In genomic region chr1:156657161-156657970, GRCh38 we compare ENCODE assay signal across 8 cellular contexts. TPM values are rescaled to one million over a fixed set of nuclear protein-coding genes. Genes with fewer than 3 reads are reported as not detected.
DNase-seq lines count a peak whose midpoint lies in the region; ATAC-seq and TF ChIP-seq lines count a peak whose summit lies in the region.

No MANE protein-coding gene starts in this region.

- H3K27ac ChIP-seq in CD8-positive, alpha-beta memory T cell (ENCODE audit: low read depth, low read length), result peak overlapping the region; percentile 14
- no peak overlapping the region for H3K27ac ChIP-seq in HUES48 (ENCODE audit: low read depth, low read length)
- no peak overlapping the region for H3K27ac ChIP-seq in RWPE2 (ENCODE audit: poor library complexity, severe bottlenecking)
- H3K27ac ChIP-seq in substantia nigra (ENCODE audit: low read depth, low read length, poor library complexity, severe bottlenecking), result peak overlapping the region; percentile 30

- peak overlapping the region; percentile 61 for H3K4me3 ChIP-seq in CD8-positive, alpha-beta memory T cell (ENCODE audit: low read length)
- H3K4me3 ChIP-seq in HUES48 (ENCODE audit: low read depth, low read length), result peak overlapping the region; percentile 58
- no peak overlapping the region for H3K4me3 ChIP-seq in RWPE2 (ENCODE audit: severe bottlenecking)

- peak; percentile 95 for TF ChIP-seq CTCF in RWPE2 (IDR thresholded peaks at IDR 0.05; ENCODE audit: poor library complexity, severe bottlenecking)
- TF ChIP-seq CTCF in glutamatergic neuron (IDR thresholded peaks at IDR 0.05; ENCODE audit: partially characterized antibody, unreplicated experiment), result peak; percentile 88
- peak in 2 of 3 donors; percentile 17 to 94 for TF ChIP-seq CTCF in omental fat pad (IDR thresholded peaks at IDR 0.05)

- H3K9ac ChIP-seq in HUES48 (ENCODE audit: low read depth, low read length), result no peak overlapping the region

- peaks cover 28% of the 10 kb centered on the region for H3K27me3 ChIP-seq in CD8-positive, alpha-beta memory T cell (ENCODE audit: insufficient read depth, low read length, poor library complexity, severe bottlenecking)
- peaks cover 52% of the 10 kb centered on the region for H3K27me3 ChIP-seq in HUES48 (ENCODE audit: control insufficient read depth, insufficient read depth, low read length)
- H3K27me3 ChIP-seq in RWPE2 (ENCODE audit: insufficient read depth, poor library complexity, severe bottlenecking), result peaks cover 17% of the 10 kb centered on the region

- H3K36me3 Mint-ChIP-seq in CD8-positive, alpha-beta memory T cell, result peaks cover 0 to 8% (median 2%) of the 10 kb centered on the region in 3 donors
- no peaks in the 10 kb centered on the region for H3K36me3 Mint-ChIP-seq in glutamatergic neuron (ENCODE audit: unreplicated experiment)

- H3K9me3 ChIP-seq in CD8-positive, alpha-beta memory T cell (ENCODE audit: low read length), result no peaks in the 10 kb centered on the region
- H3K9me3 ChIP-seq in HUES48 (ENCODE audit: control insufficient read depth, insufficient read depth, low read length), result no peaks in the 10 kb centered on the region
- H3K9me3 ChIP-seq in RWPE2 (ENCODE audit: severe bottlenecking), result no peaks in the 10 kb centered on the region

- peak overlapping the region in 5 of 8 donors; percentile 28 to 83 (median 70) for H3K27ac Mint-ChIP-seq in CD8-positive, alpha-beta memory T cell
- H3K27ac Mint-ChIP-seq in glutamatergic neuron (ENCODE audit: unreplicated experiment), result no peak overlapping the region

- H3K36me3 ChIP-seq in CD8-positive, alpha-beta memory T cell (ENCODE audit: insufficient read depth, low read length), result no peaks in the 10 kb centered on the region
- H3K36me3 ChIP-seq in HUES48 (ENCODE audit: control insufficient read depth, insufficient read depth, low read length), result no peaks in the 10 kb centered on the region
- H3K36me3 ChIP-seq in RWPE2 (ENCODE audit: low read depth), result no peaks in the 10 kb centered on the region

- H3K4me1 ChIP-seq in CD8-positive, alpha-beta memory T cell (ENCODE audit: insufficient read depth, low read length), result peaks cover 58% of the 10 kb centered on the region
- H3K4me1 ChIP-seq in HUES48 (ENCODE audit: control insufficient read depth, insufficient read depth, low read length) (peaks cover 34% of the 10 kb centered on the region), RWPE2 (ENCODE audit: insufficient read depth, poor library complexity, severe bottlenecking) (peaks cover 16% of the 10 kb centered on the region)

- CTCF ChIA-PET in CD8-positive, alpha-beta memory T cell (lab: Charles Lee), result interaction anchor here (0.9 to 7.6 kb wide), 11 partner anchors 8 to 271 kb away, joined by 3 to 93 read pairs (median 4); partner anchors contain the start of genes BCAN, CRABP2 and NES

- peaks cover 35 to 50% of the 10 kb centered on the region in 2 donors for H3K27me3 Mint-ChIP-seq in CD8-positive, alpha-beta memory T cell
- H3K27me3 Mint-ChIP-seq in glutamatergic neuron (ENCODE audit: unreplicated experiment), result peaks cover 20% of the 10 kb centered on the region

- H3K4me3 Mint-ChIP-seq in CD8-positive, alpha-beta memory T cell, result peak overlapping the region; percentile 28 to 92 (median 80)
- H3K4me3 Mint-ChIP-seq in glutamatergic neuron (ENCODE audit: unreplicated experiment), result peak overlapping the region; percentile 81

- POLR2A ChIA-PET in CD8-positive, alpha-beta memory T cell (lab: Charles Lee), result interaction anchor here (0.9 kb wide), 1 partner anchor 66 kb away, joined by 3 read pairs; the partner anchor contains the start of gene NAXE

- H3K4me1 Mint-ChIP-seq in CD8-positive, alpha-beta memory T cell, result peaks cover 35 to 60% (median 44%) of the 10 kb centered on the region in 3 donors
- peaks cover 52% of the 10 kb centered on the region for H3K4me1 Mint-ChIP-seq in glutamatergic neuron (ENCODE audit: low read depth, unreplicated experiment)

- H3K9me3 Mint-ChIP-seq in CD8-positive, alpha-beta memory T cell, result no peaks in the 10 kb centered on the region
- peaks cover 14% of the 10 kb centered on the region for H3K9me3 Mint-ChIP-seq in glutamatergic neuron (ENCODE audit: unreplicated experiment)

- ATAC-seq in RWPE2 (ENCODE audit: low read depth), result peak; percentile 39
- peak; percentile 27 for ATAC-seq in omental fat pad (ENCODE audit: low FRiP score)
- ATAC-seq in GM18870 (IDR thresholded peaks at IDR 0.05; ENCODE audit: unreplicated experiment), result no peak

- peak; percentile 59 to 75 (median 67) for DNase-seq in CD8-positive, alpha-beta memory T cell
- no peak for DNase-seq in RWPE2 (ENCODE audit: low spot score)
- DNase-seq in activated naive CD4-positive, alpha-beta T cell (lab: John Stamatoyannopoulos, UW), result peak; percentile 40 to 70 (median 60)
- DNase-seq in glutamatergic neuron, result peak; percentile 80
- DNase-seq in omental fat pad (ENCODE audit: low spot score), result peak; percentile 55
- peak in 46 of 49 donors; percentile 24 to 89 (median 67) for DNase-seq in substantia nigra (lab: John Stamatoyannopoulos, UW)

RNA-seq across cellular contexts. Expression of gene BCAN, which starts 15.4 kb away (rescaled TPM):
- total RNA-seq in CD8-positive, alpha-beta memory T cell, result not detected
- not detected for polyA plus RNA-seq in CD8-positive, alpha-beta memory T cell
- total RNA-seq in glutamatergic neuron (ENCODE audit: unreplicated experiment) (10.3 TPM), omental fat pad (not detected)

RNA-seq across cellular contexts. Expression of gene NES, which starts 19.8 kb away (rescaled TPM):
- not detected for total RNA-seq in CD8-positive, alpha-beta memory T cell
- not detected for polyA plus RNA-seq in CD8-positive, alpha-beta memory T cell
- 375 TPM for total RNA-seq in glutamatergic neuron (ENCODE audit: unreplicated experiment)
- 10 to 100 TPM; 17.4 to 76.4 (median 27.7) TPM for total RNA-seq in omental fat pad

RNA-seq across cellular contexts. Expression of gene HAPLN2, which starts 38.2 kb away (rescaled TPM):
- total RNA-seq in CD8-positive, alpha-beta memory T cell, result not detected
- not detected for polyA plus RNA-seq in CD8-positive, alpha-beta memory T cell
- total RNA-seq in glutamatergic neuron (ENCODE audit: unreplicated experiment) (0.71 TPM), omental fat pad (1 to 10 TPM in 1 of 4 donors, not detected in 3; 2.8 TPM)

RNA-seq across cellular contexts. Expression of gene CRABP2, which starts 48.0 kb away (rescaled TPM):
- total RNA-seq in CD8-positive, alpha-beta memory T cell, result under 1 TPM; 0.66 to 0.71 TPM
- polyA plus RNA-seq in CD8-positive, alpha-beta memory T cell, result not detected
- total RNA-seq in glutamatergic neuron (ENCODE audit: unreplicated experiment) (2.4 TPM), omental fat pad (1 to 10 TPM in 3 of 4 donors, not detected in 1; 4.5 to 8.8 (median 8.8) TPM)

RNA-seq across cellular contexts. Expression of gene GPATCH4, which starts 56.1 kb away (rescaled TPM):
- total RNA-seq in CD8-positive, alpha-beta memory T cell, result 100 to 1,000 TPM; 123 to 131 TPM
- polyA plus RNA-seq in CD8-positive, alpha-beta memory T cell, result 58.7 TPM
- 13.2 TPM for total RNA-seq in glutamatergic neuron (ENCODE audit: unreplicated experiment)
- 10 to 100 TPM; 30.2 to 77.5 (median 35.5) TPM for total RNA-seq in omental fat pad

Comparison
In these comparisons a context has a peak if more than half of its experiments do, and no peak if none do; other contexts are left out.
1. H3K27ac ChIP-seq: peak in CD8-positive, alpha-beta memory T cell (single experiment) and substantia nigra (single experiment); none in HUES48 (single experiment) and RWPE2 (single experiment).
2. RNA of gene NES, which starts 19.8 kb away (total RNA-seq): 375 TPM in glutamatergic neuron (single experiment) and 17.4 to 76.4 TPM in omental fat pad; not detected in CD8-positive, alpha-beta memory T cell; every median in the first group is over 10 times any median in the second.
3. Peak in every context shown above with its lines, with median percentiles within 50 percentile points of each other: CTCF ChIP-seq.